1 cellular context compared by ENCODE assay signal in genomic region chr20:21235713-21236445, GRCh38.
TF ChIP-seq lines count a peak whose summit lies in the region.

No MANE protein-coding gene starts in this region.

TF ChIP-seq in HepG2, 621 proteins besides CTCF, POLR2A, EP300 and RAD21 (continued from another document and continues in another):
- TF ChIP-seq ZNF639 (CRISPR knock-in tag; conservative IDR thresholded peaks at IDR 0.05) (no peak), KLF11 (CRISPR knock-in tag; IDR thresholded peaks at IDR 0.05) (no peak), ZNF766 (CRISPR knock-in tag; IDR thresholded peaks at IDR 0.05; ENCODE audit: borderline replicate concordance) (no peak), RFXAP (CRISPR knock-in tag; IDR thresholded peaks at IDR 0.05; ENCODE audit: borderline replicate concordance) (0 out of 2 replicates have a peak, but pooled peaks have one; percentile 43), E2F5 (CRISPR knock-in tag; conservative IDR thresholded peaks at IDR 0.05) (no peak), PRDM4 (CRISPR knock-in tag; IDR thresholded peaks at IDR 0.05; ENCODE audit: borderline replicate concordance) (no peak), TERF1 (CRISPR knock-in tag; IDR thresholded peaks at IDR 0.05) (no peak), SCMH1 (CRISPR knock-in tag; IDR thresholded peaks at IDR 0.05; ENCODE audit: borderline replicate concordance) (no peak), ZSCAN20 (CRISPR knock-in tag; IDR thresholded peaks at IDR 0.05; ENCODE audit: borderline replicate concordance) (0 out of 2 replicates have a peak, but pooled peaks have one; percentile 42), ZKSCAN1 (IDR thresholded peaks at IDR 0.05; ENCODE audit: low read length) (no peak), ZSCAN5A (CRISPR knock-in tag; IDR thresholded peaks at IDR 0.05; ENCODE audit: borderline replicate concordance) (no peak), ZNF547 (CRISPR knock-in tag; IDR thresholded peaks at IDR 0.05) (no peak), ZNF720 (CRISPR knock-in tag; IDR thresholded peaks at IDR 0.05) (no peak), ZMAT5 (CRISPR knock-in tag; IDR thresholded peaks at IDR 0.05; ENCODE audit: borderline replicate concordance, low read depth) (no peak), IRX3 (CRISPR knock-in tag; IDR thresholded peaks at IDR 0.05; ENCODE audit: borderline replicate concordance, low read depth) (no peak), ZNF101 (CRISPR knock-in tag; IDR thresholded peaks at IDR 0.05; ENCODE audit: borderline replicate concordance, low read depth) (no peak), DR1 (CRISPR knock-in tag; IDR thresholded peaks at IDR 0.05) (no peak), NFKB2 (CRISPR knock-in tag; IDR thresholded peaks at IDR 0.05; ENCODE audit: borderline replicate concordance) (peak; percentile 46; the same call in 1 of the 2 replicates), ZNF557 (CRISPR knock-in tag; IDR thresholded peaks at IDR 0.05) (no peak), SAFB2 (CRISPR knock-in tag; IDR thresholded peaks at IDR 0.05; ENCODE audit: borderline replicate concordance, low read depth) (no peak), NR3C1 (CRISPR knock-in tag; IDR thresholded peaks at IDR 0.05) (no peak), SP1 (IDR thresholded peaks at IDR 0.05) (no peak), SP1 (CRISPR knock-in tag; IDR thresholded peaks at IDR 0.05) (0 out of 2 replicates have a peak, but pooled peaks have one; percentile 35), ZNF335 (CRISPR knock-in tag; IDR thresholded peaks at IDR 0.05) (no peak), E2F1 (CRISPR knock-in tag; IDR thresholded peaks at IDR 0.05) (no peak), POLR2AphosphoS5 (IDR thresholded peaks at IDR 0.05; ENCODE audit: low read depth, low read length) (no peak), ZNF292 (CRISPR knock-in tag; IDR thresholded peaks at IDR 0.05; ENCODE audit: borderline replicate concordance, low read depth) (no peak), CENPX (CRISPR knock-in tag; IDR thresholded peaks at IDR 0.05) (no peak), ZNF280D (CRISPR knock-in tag; IDR thresholded peaks at IDR 0.05) (peak; percentile 50; the same call in 1 of the 2 replicates), ZNF296 (CRISPR knock-in tag; conservative IDR thresholded peaks at IDR 0.05) (no peak), AKAP8 (CRISPR knock-in tag; IDR thresholded peaks at IDR 0.05) (no peak), HBP1 (CRISPR knock-in tag; IDR thresholded peaks at IDR 0.05; ENCODE audit: low read depth) (no peak), DDIT3 (CRISPR knock-in tag; IDR thresholded peaks at IDR 0.05) (no peak), SP4 (CRISPR knock-in tag; IDR thresholded peaks at IDR 0.05) (no peak), YEATS4 (CRISPR knock-in tag; IDR thresholded peaks at IDR 0.05; ENCODE audit: borderline replicate concordance) (no peak), CCDC6 (CRISPR knock-in tag; IDR thresholded peaks at IDR 0.05) (no peak), ZNF569 (CRISPR knock-in tag; IDR thresholded peaks at IDR 0.05; ENCODE audit: borderline replicate concordance) (no peak), HNF1B (CRISPR knock-in tag; IDR thresholded peaks at IDR 0.05) (0 out of 2 replicates have a peak, but pooled peaks have one; percentile 41), KLF15 (CRISPR knock-in tag; IDR thresholded peaks at IDR 0.05; ENCODE audit: borderline replicate concordance) (0 out of 2 replicates have a peak, but pooled peaks have one; percentile 12), NR2F6 (IDR thresholded peaks at IDR 0.05) (no peak), NR2F6 (CRISPR knock-in tag; IDR thresholded peaks at IDR 0.05) (no peak), ZNF570 (CRISPR knock-in tag; IDR thresholded peaks at IDR 0.05; ENCODE audit: borderline replicate concordance) (no peak), STAT5B (CRISPR knock-in tag; IDR thresholded peaks at IDR 0.05) (no peak), HES4 (CRISPR knock-in tag; IDR thresholded peaks at IDR 0.05; ENCODE audit: borderline replicate concordance) (no peak), ZFP36L2 (CRISPR knock-in tag; IDR thresholded peaks at IDR 0.05) (no peak), ZNF260 (CRISPR knock-in tag; IDR thresholded peaks at IDR 0.05; ENCODE audit: borderline replicate concordance, low read depth) (no peak), GPN1 (CRISPR knock-in tag; IDR thresholded peaks at IDR 0.05; ENCODE audit: borderline replicate concordance) (no peak), JARID2 (CRISPR knock-in tag; IDR thresholded peaks at IDR 0.05; ENCODE audit: insufficient replicate concordance) (no peak), REPIN1 (CRISPR knock-in tag; IDR thresholded peaks at IDR 0.05; ENCODE audit: borderline replicate concordance, low read depth) (no peak), ZNF354B (CRISPR knock-in tag; IDR thresholded peaks at IDR 0.05) (no peak), SRSF4 (IDR thresholded peaks at IDR 0.05; ENCODE audit: low read depth, low read length, poor library complexity, severe bottlenecking) (no peak), BHLHE40 (IDR thresholded peaks at IDR 0.05; ENCODE audit: low read length) (peak; percentile 33), DRAP1 (CRISPR knock-in tag; IDR thresholded peaks at IDR 0.05) (no peak), AGO2 (optimal IDR thresholded peaks at IDR 0.05; ENCODE audit: low read depth, low read length) (no peak), ZNF598 (CRISPR knock-in tag; IDR thresholded peaks at IDR 0.05; ENCODE audit: borderline replicate concordance) (peak; percentile 25; the same call in 1 of the 2 replicates)
